Comparison of ENCODE assay signal across 10 cellular contexts in the genomic region with DNA sequence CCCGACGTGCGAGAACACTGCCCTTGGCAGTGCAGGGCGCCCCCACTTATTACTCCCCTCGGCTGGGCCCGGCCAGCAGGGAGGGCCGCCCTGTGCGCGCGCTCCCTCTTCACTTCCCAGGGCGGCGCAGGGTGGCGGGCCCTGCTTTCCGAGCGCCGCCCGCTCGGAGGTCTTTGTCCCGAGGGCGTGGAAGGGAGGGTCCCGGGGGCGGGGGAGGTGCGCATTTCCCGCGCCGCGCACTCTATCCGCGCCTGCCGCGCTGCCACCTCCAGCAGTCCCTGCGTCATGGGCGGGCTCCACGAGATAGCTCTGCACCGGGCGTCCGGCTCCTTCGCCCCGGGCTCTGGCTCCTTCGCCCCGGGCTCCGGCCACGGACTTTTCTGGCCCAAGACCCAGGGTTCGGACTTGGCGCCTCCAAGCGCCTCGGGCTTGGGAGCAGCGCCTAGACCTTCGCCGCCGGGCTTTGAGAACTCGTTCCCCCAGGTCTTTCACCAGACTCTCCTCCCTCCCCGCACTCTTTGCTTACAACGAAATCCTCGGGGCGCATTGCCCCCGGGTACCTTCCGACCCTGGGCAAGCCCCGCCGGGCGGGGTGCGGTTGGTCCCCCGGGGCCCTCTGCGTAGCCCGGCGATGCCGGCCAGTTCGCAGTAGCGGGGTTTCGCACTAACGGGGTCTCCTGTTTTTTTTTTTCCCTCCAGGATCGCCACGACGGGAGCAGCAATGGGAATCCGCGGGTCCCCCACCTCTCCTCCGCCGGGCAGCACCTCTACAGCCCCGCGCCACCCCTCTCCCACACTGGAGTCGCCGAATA. TPM values are rescaled to one million over a fixed set of nuclear protein-coding genes. Genes with fewer than 3 reads are reported as not detected.
DNase-seq lines count a peak whose midpoint lies in the region; ATAC-seq and TF ChIP-seq lines count a peak whose summit lies in the region.
"Had no signal": no experiment of that assay in that cellular context is flagged by ENCODE, and none has a peak within 500 bp of the region (broad histone marks: within the 10 kb centered on the region; RNA-seq: fewer than 3 reads in every experiment).

No MANE protein-coding gene starts in this region.

- peaks cover 6% of the 10 kb centered on the region for H3K27me3 ChIP-seq in foreskin keratinocyte

- DNase-seq in GM10266 (ENCODE audit: extremely low spot score) = peak; percentile 40
- DNase-seq in RPMI8226 = peak; percentile 23
- no peak for DNase-seq in foreskin keratinocyte
- DNase-seq in retina = peak; percentile 81
- DNase-seq in NCI-H2107 (lab: John Stamatoyannopoulos, UW) = no peak
- no peak for DNase-seq in natural killer cell treated with Interleukin-12 subunit alpha and Interleukin-12 subunit beta and Interleukin-15 and Interleukin-18, amount 100 ng/mL, for 72 hours (ENCODE audit: low spot score)
- DNase-seq: spleen had no signal

- H3K9me3 Mint-ChIP-seq in natural killer cell treated with Interleukin-12 subunit alpha and Interleukin-12 subunit beta and Interleukin-15 and Interleukin-18, amount 100 ng/mL, for 72 hours = no peaks in the 10 kb centered on the region

- ATAC-seq in foreskin keratinocyte = peak; percentile 27
- ATAC-seq in GM19328 (IDR thresholded peaks at IDR 0.05; ENCODE audit: unreplicated experiment) = no peak
- ATAC-seq in natural killer cell treated with Interleukin-12 subunit alpha and Interleukin-12 subunit beta and Interleukin-15 and Interleukin-18, amount 100 ng/mL, for 72 hours = no peak
- no peak for ATAC-seq in GM21723 (IDR thresholded peaks at IDR 0.05; ENCODE audit: unreplicated experiment)

- peaks cover 31 to 43% of the 10 kb centered on the region in 2 donors for H3K27me3 Mint-ChIP-seq in natural killer cell treated with Interleukin-12 subunit alpha and Interleukin-12 subunit beta and Interleukin-15 and Interleukin-18, amount 100 ng/mL, for 72 hours

- no peak overlapping the region for H3K4me3 Mint-ChIP-seq in natural killer cell treated with Interleukin-12 subunit alpha and Interleukin-12 subunit beta and Interleukin-15 and Interleukin-18, amount 100 ng/mL, for 72 hours

- H3K27ac Mint-ChIP-seq in natural killer cell treated with Interleukin-12 subunit alpha and Interleukin-12 subunit beta and Interleukin-15 and Interleukin-18, amount 100 ng/mL, for 72 hours = no peak overlapping the region

- TF ChIP-seq CTCF in GM10266 (IDR thresholded peaks at IDR 0.05; ENCODE audit: control insufficient read depth, insufficient read depth, low read depth, missing control alignments) = no peak
- no peak for TF ChIP-seq CTCF in foreskin keratinocyte (conservative IDR thresholded peaks at IDR 0.05)

- H3K36me3 Mint-ChIP-seq in natural killer cell treated with Interleukin-12 subunit alpha and Interleukin-12 subunit beta and Interleukin-15 and Interleukin-18, amount 100 ng/mL, for 72 hours = no peaks in the 10 kb centered on the region

- H3K4me1 ChIP-seq in foreskin keratinocyte = peaks cover 9% of the 10 kb centered on the region

- H3K27ac ChIP-seq in foreskin keratinocyte = peak overlapping the region; percentile 70
- H3K27ac ChIP-seq: spleen had no signal

- H3K4me1 Mint-ChIP-seq in natural killer cell treated with Interleukin-12 subunit alpha and Interleukin-12 subunit beta and Interleukin-15 and Interleukin-18, amount 100 ng/mL, for 72 hours (ENCODE audit: low read depth in 2 of 2) = peaks cover 0 to 2% of the 10 kb centered on the region in 2 donors

RNA-seq across cellular contexts. Expression of gene TFAP2C, which starts 1.6 kb away (rescaled TPM):
- total RNA-seq in foreskin keratinocyte = 16.3 and 16.4 TPM in 2 replicates
- polyA plus RNA-seq in foreskin keratinocyte = 7.7 and 9.3 TPM in 2 replicates
- total RNA-seq in natural killer cell treated with Interleukin-12 subunit alpha and Interleukin-12 subunit beta and Interleukin-15 and Interleukin-18, amount 100 ng/mL, for 72 hours = not detected
- total RNA-seq: activated CD8-positive, alpha-beta memory T cell treated with anti-CD3 and anti-CD28 coated beads for 36 hours had no signal

Comparison
In these comparisons a context has a peak if more than half of its experiments do, and no peak if none do; other contexts are left out.
1. DNase-seq: peak in GM10266 (single experiment), RPMI8226 (single experiment) and retina (single experiment); none in foreskin keratinocyte (0 of 2), NCI-H2107 (single experiment) and natural killer cell treated with Interleukin-12 subunit alpha and Interleukin-12 subunit beta and Interleukin-15 and Interleukin-18, amount 100 ng/mL, for 72 hours (single experiment).
2. RNA of gene TFAP2C, which starts 1.6 kb away (total RNA-seq): 16.3 to 16.4 TPM in foreskin keratinocyte; not detected in natural killer cell treated with Interleukin-12 subunit alpha and Interleukin-12 subunit beta and Interleukin-15 and Interleukin-18, amount 100 ng/mL, for 72 hours; every median in the first group is over 10 times any median in the second.